Comparison of ENCODE assay signal across 9 cellular contexts in the genomic region with DNA sequence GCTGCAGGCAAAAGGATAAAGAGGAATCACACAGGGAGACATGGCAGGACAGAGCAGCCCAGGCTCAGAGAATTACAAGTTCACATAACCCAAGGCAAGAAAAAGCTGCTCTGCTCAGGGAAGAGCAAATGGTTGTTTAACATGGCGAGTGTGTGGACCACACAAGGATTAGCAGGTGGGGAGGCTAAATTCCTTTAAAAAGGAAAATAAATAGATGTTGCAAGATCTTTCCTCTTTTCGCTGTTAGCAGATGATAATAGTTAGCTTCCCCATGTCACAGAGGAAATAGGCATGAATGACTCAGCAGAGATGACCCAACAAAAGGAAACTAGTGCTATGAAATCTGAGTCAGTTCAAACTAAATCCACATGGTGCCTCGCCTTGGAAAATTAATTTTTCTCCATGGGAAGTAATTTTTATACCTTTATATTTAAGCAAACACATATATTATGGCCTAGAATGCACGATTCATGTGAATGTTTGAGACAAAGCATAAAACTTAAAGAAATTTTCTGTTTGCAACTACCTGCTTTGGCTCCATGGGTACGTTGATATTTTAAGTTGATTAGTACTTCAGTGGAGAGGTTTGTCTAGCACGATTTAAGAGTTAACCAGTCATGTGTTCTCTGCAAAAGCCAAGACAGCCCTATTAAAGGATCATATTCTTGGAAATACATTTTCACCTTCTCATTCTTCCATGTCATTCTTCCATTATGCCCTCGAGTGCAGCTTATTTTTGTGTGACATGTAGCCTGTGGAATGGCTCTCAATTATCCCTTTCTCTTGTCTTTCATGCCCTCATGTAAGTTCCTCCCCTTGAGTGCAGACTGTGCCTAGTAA. TPM values are rescaled to one million over a fixed set of nuclear protein-coding genes. Genes with fewer than 3 reads are reported as not detected.
DNase-seq lines count a peak whose midpoint lies in the region; ATAC-seq, FAIRE-seq and TF ChIP-seq lines count a peak whose summit lies in the region.
"Had no signal": no experiment of that assay in that cellular context is flagged by ENCODE, and none has a peak within 500 bp of the region (broad histone marks: within the 10 kb centered on the region; RNA-seq: fewer than 3 reads in every experiment).

No MANE protein-coding gene starts in this region.

- POLR2A ChIA-PET in Caco-2 (lab: Charles Lee): no interaction called here
- POLR2A ChIA-PET in K562 (lab: Yijun Ruan, JAX): no interaction called here

- in situ Hi-C loops in K562 (cut with MboI): no loop called here

- H3K4me3 ChIP-seq in Caco-2 (ENCODE audit: low read depth, low read length): no peak overlapping the region
- H3K4me3 ChIP-seq in K562: no peak overlapping the region
- no peak overlapping the region for H3K4me3 ChIP-seq in mesodermal cell (ENCODE audit: extremely low read depth, insufficient read depth, low read length, poor library complexity, severe bottlenecking)
- H3K4me3 ChIP-seq in Peyer's patch: no peak overlapping the region

- no peaks in the 10 kb centered on the region for H3K4me1 Mint-ChIP-seq in Caco-2 (ENCODE audit: low read depth, unreplicated experiment)

- peaks cover 10% of the 10 kb centered on the region for H3K9me3 Mint-ChIP-seq in Caco-2 (ENCODE audit: unreplicated experiment)

- TF ChIP-seq EP300 in K562 (IDR thresholded peaks at IDR 0.05; ENCODE audit: low read length): peak; percentile 89

- no peaks in the 10 kb centered on the region for H3K27me3 ChIP-seq in Caco-2 (replicated peaks; ENCODE audit: control insufficient read depth, insufficient read depth, low read length)
- no peaks in the 10 kb centered on the region for H3K27me3 ChIP-seq in K562 (ENCODE audit: control insufficient read depth in 2 of 2, insufficient read depth in 2 of 2, low read length in 2 of 2)
- H3K27me3 ChIP-seq in Peyer's patch: no peaks in the 10 kb centered on the region

- H3K27ac ChIP-seq in K562 (ENCODE audit: extremely low read depth, low read depth, low read length) (peak overlapping the region; percentile 81; the same call in 2 of the 3 replicates), mesodermal cell (ENCODE audit: low read depth, low read length, severe bottlenecking) (peak overlapping the region; percentile 77), Peyer's patch (no peak overlapping the region)

- ATAC-seq in K562: peak; percentile 86
- no peak for ATAC-seq in HG02798 (IDR thresholded peaks at IDR 0.05; ENCODE audit: poor library complexity, unreplicated experiment)

- H4K20me1 ChIP-seq in K562 (replicated peaks; ENCODE audit: control insufficient read depth, insufficient read depth, low read length): no peaks in the 10 kb centered on the region

- DNase-seq in Caco-2 (peak in 1 of 2 experiments; percentile 45), NCI-H187 (lab: John Stamatoyannopoulos, UW) (peak; percentile 19 to 48), K562 (ENCODE audit: extremely low read depth in 1 of 4, low spot score in 3 of 4) (peak; percentile 11 to 49 (median 28)), Peyer's patch (no peak), middle frontal gyrus (ENCODE audit: extremely low spot score, low spot score) (no peak), NCI-H1930 (lab: John Stamatoyannopoulos, UW) (no peak)
- DNase-seq: activated effector memory CD4-positive, alpha-beta T cell treated with Interleukin-2 at 50 U/mL for 16 hours had no signal

- H3K9me1 ChIP-seq in K562 (ENCODE audit: control insufficient read depth, insufficient read depth, low read length): no peaks in the 10 kb centered on the region

- H3K9ac ChIP-seq in K562 (ENCODE audit: insufficient read depth in 1 of 2, low read depth in 2 of 2, low read length in 2 of 2): no peak overlapping the region

- peaks cover 3% of the 10 kb centered on the region for H3K27me3 Mint-ChIP-seq in Caco-2 (ENCODE audit: insufficient read depth, unreplicated experiment)

- TF ChIP-seq RAD21 in K562 (CRISPR knock-in tag; conservative IDR thresholded peaks at IDR 0.05 in 1 of 2, IDR thresholded peaks at IDR 0.05 in 1 of 2): 0 out of 4 replicates have a peak, but pooled peaks of 1 of the 2 experiments have one; percentile 4

- CTCF ChIA-PET in Caco-2 (lab: Charles Lee): no interaction called here
- CTCF ChIA-PET in K562 (lab: Yijun Ruan, JAX; ENCODE audit: low intra/inter-chr PET ratio): interaction anchor here (0.6 kb wide), 1 partner anchor 18 kb away, joined by 3 read pairs; no protein-coding TSS in a partner anchor

- peak overlapping the region; percentile 76 for H2AFZ ChIP-seq in K562 (ENCODE audit: low read depth, low read length)

- H3K36me3 ChIP-seq in Caco-2 (ENCODE audit: control insufficient read depth, insufficient read depth, low read length) (no peaks in the 10 kb centered on the region), K562 (ENCODE audit: control insufficient read depth, insufficient read depth, low read length) (no peaks in the 10 kb centered on the region), mesodermal cell (ENCODE audit: control insufficient read depth, insufficient read depth, low read length) (no peaks in the 10 kb centered on the region), Peyer's patch (no peaks in the 10 kb centered on the region)

- TF ChIP-seq CTCF in Caco-2 (IDR thresholded peaks at IDR 0.05; ENCODE audit: insufficient read depth in 1 of 2, low read depth in 1 of 2, low read length in 1 of 2, severe bottlenecking in 1 of 2, unreplicated experiment in 1 of 2): no peak
- no peak for TF ChIP-seq CTCF in K562 (IDR thresholded peaks at IDR 0.05 in 2 of 3, conservative IDR thresholded peaks at IDR 0.05 in 1 of 3; ENCODE audit: insufficient read depth in 2 of 3, low read depth in 1 of 3, low read length in 3 of 3)
- TF ChIP-seq CTCF in Peyer's patch (IDR thresholded peaks at IDR 0.05): no peak

- no peaks in the 10 kb centered on the region for H3K79me2 ChIP-seq in K562 (ENCODE audit: control insufficient read depth, insufficient read depth, low read length)

- H3K4me3 Mint-ChIP-seq in Caco-2 (ENCODE audit: unreplicated experiment): no peak overlapping the region

- WGBS in K562 (ENCODE audit: insufficient coverage, low coverage, missing lambda C conversion rate): 4% methylated on average over 7 of the region's 7 CpGs
- WGBS in mesodermal cell (ENCODE audit: insufficient coverage in 2 of 2), 2 experiments: 91 to 100% methylated on average over 3 to 5 of the region's 7 CpGs

- no peaks in the 10 kb centered on the region for H3K36me3 Mint-ChIP-seq in Caco-2 (ENCODE audit: insufficient read depth, unreplicated experiment)

- H3K4me2 ChIP-seq in K562 (ENCODE audit: insufficient read depth, low read length): peak overlapping the region; percentile 63

- BruUV-seq in Caco-2 (replicated peaks; lab: Mats Ljungman, UMichigan) (no TSS peak), K562 (replicated peaks; lab: Mats Ljungman, UMichigan) (no TSS peak)

- H3K9me3 ChIP-seq in Caco-2: peaks cover 3% of the 10 kb centered on the region; the same call in 1 of the 2 replicates
- H3K9me3 ChIP-seq in K562 (replicated peaks; ENCODE audit: control insufficient read depth, insufficient read depth, low read depth, low read length): no peaks in the 10 kb centered on the region
- H3K9me3 ChIP-seq in mesodermal cell (ENCODE audit: control insufficient read depth, low read length): peaks cover 3% of the 10 kb centered on the region
- peaks cover 0 to 3% (median 0%) of the 10 kb centered on the region in 4 donors for H3K9me3 ChIP-seq in Peyer's patch

- intact Hi-C loops in Caco-2 (cut with micrococcal nuclease; ENCODE audit: unreplicated experiment): no loop called here
- intact Hi-C loops in K562 (cut with micrococcal nuclease): no loop called here

- peak; percentile 77 for FAIRE-seq in K562 (lab: Jason Lieb, UNC)

- peaks cover 8% of the 10 kb centered on the region; the same call in 1 of the 2 replicates for H3K4me1 ChIP-seq in Caco-2
- peaks cover 0 to 11% of the 10 kb centered on the region in 2 experiments; a peak in 3 of 5 replicates for H3K4me1 ChIP-seq in K562 (replicated peaks in 1 of 2; ENCODE audit: control insufficient read depth in 2 of 2, insufficient read depth in 2 of 2, low read length in 2 of 2)
- peaks cover 7% of the 10 kb centered on the region for H3K4me1 ChIP-seq in mesodermal cell (ENCODE audit: control insufficient read depth, insufficient read depth, low read length, poor library complexity, severe bottlenecking)
- no peaks in the 10 kb centered on the region for H3K4me1 ChIP-seq in Peyer's patch

- TF ChIP-seq POLR2A in K562 (conservative IDR thresholded peaks at IDR 0.05) (no peak), Peyer's patch (IDR thresholded peaks at IDR 0.05) (no peak)

- peak overlapping the region; percentile 43 for H3K27ac Mint-ChIP-seq in Caco-2 (ENCODE audit: unreplicated experiment)

RNA-seq across cellular contexts. Expression of gene FJX1, which starts 38.5 kb away (rescaled TPM):
- total RNA-seq in Caco-2 (2022) (12.0 and 14.4 TPM in 2 replicates), K562 (2014; rRNA removed) (2.0 and 2.9 TPM in 2 replicates), K562 (2014; rRNA removed; fragmentation: Illumina TruSeq; extraction: Trizol) (1.2 TPM in 2 replicates), K562 (2015; rRNA removed; fragmentation: Illumina TruSeq; extraction: Trizol) (0.72 and 1.1 TPM in 2 replicates), K562 (2021) (2.7 and 3.7 TPM in 2 replicates), Peyer's patch (not detected)
- 0.53 and 1.1 TPM in 2 replicates for total RNA-seq in K562 (2011; cell fraction: chromatin; rRNA removed; ENCODE audit: low replicate concordance)
- total RNA-seq in K562 (2011; cell fraction: nucleolus; rRNA removed): 1.4 and 2.8 TPM in 2 replicates
- 0.61 and 1.0 TPM in 2 replicates for total RNA-seq in K562 (2011; cell fraction: nucleoplasm; rRNA removed)
- polyA plus RNA-seq in K562 (2011; rRNA removed) (0.22 and 0.95 TPM in 2 replicates), K562 (2014; fragmentation: Illumina TruSeq; extraction: Trizol) (0.64 and 0.66 TPM in 2 replicates), K562 (2014; fragmentation: Nextera tagmentation; extraction: Ambion mirVana) (under 1 TPM; 0.10 to 0.38 TPM), K562 (2014; rRNA removed) (0.58 and 0.84 TPM in 2 replicates)
- polyA plus RNA-seq in K562 (2011; cell fraction: cytosol; rRNA removed): 0.19 and 2.6 TPM in 2 replicates
- 0.39 and 2.5 TPM in 2 replicates for polyA plus RNA-seq in K562 (2011; cell fraction: nucleus; rRNA removed)
- 0.58 and 2.0 TPM in 2 replicates for polyA plus RNA-seq in K562 (2012)
- polyA minus RNA-seq in K562 (2011; rRNA and poly(A)+ RNA removed): 0.09 and 0.32 TPM in 2 replicates
- 0.82 and 1.4 TPM in 2 replicates for polyA minus RNA-seq in K562 (2011; cell fraction: cytosol; rRNA and poly(A)+ RNA removed)
- polyA minus RNA-seq in K562 (2011; cell fraction: nucleus; rRNA and poly(A)+ RNA removed): 0.67 and 1.8 TPM in 2 replicates
- 48.8 TPM for polyA plus RNA-seq in mesodermal cell (2013, experiment 1 of 2)
- polyA plus RNA-seq in mesodermal cell (2013, experiment 2 of 2): 38.1 TPM

RNA-seq across cellular contexts. Expression of gene PAMR1, which starts 54.4 kb away (rescaled TPM):
- total RNA-seq in Caco-2 (2022) (12.9 and 17.9 TPM in 2 replicates), K562 (2014; rRNA removed) (not detected in 2 replicates), K562 (2014; rRNA removed; fragmentation: Illumina TruSeq; extraction: Trizol) (not detected in 2 replicates), K562 (2015; rRNA removed; fragmentation: Illumina TruSeq; extraction: Trizol) (not detected in 2 replicates), K562 (2021) (not detected in 2 replicates), Peyer's patch (10 to 100 TPM in 2 of 4 donors, 1 to 10 TPM in 2; 2.6 to 64.4 (median 9.5) TPM)
- total RNA-seq in K562 (2011; cell fraction: chromatin; rRNA removed; ENCODE audit: low replicate concordance): not detected in 2 replicates
- not detected in 2 replicates for total RNA-seq in K562 (2011; cell fraction: nucleolus; rRNA removed)
- not detected in 2 replicates for total RNA-seq in K562 (2011; cell fraction: nucleoplasm; rRNA removed)
- polyA plus RNA-seq in K562 (2011; rRNA removed) (not detected in 2 replicates), K562 (2014; fragmentation: Illumina TruSeq; extraction: Trizol) (not detected in 2 replicates), K562 (2014; fragmentation: Nextera tagmentation; extraction: Ambion mirVana) (not detected), K562 (2014; rRNA removed) (not detected in 2 replicates)
- not detected in 2 replicates for polyA plus RNA-seq in K562 (2011; cell fraction: cytosol; rRNA removed)
- polyA plus RNA-seq in K562 (2011; cell fraction: nucleus; rRNA removed): not detected in 2 replicates
- polyA plus RNA-seq in K562 (2012): not detected in 2 replicates
- polyA minus RNA-seq in K562 (2011; rRNA and poly(A)+ RNA removed): not detected in 2 replicates
- polyA minus RNA-seq in K562 (2011; cell fraction: cytosol; rRNA and poly(A)+ RNA removed): not detected in 2 replicates
- not detected in 2 replicates for polyA minus RNA-seq in K562 (2011; cell fraction: nucleus; rRNA and poly(A)+ RNA removed)
- 25.2 TPM for polyA plus RNA-seq in mesodermal cell (2013, experiment 1 of 2)
- 32.5 TPM for polyA plus RNA-seq in mesodermal cell (2013, experiment 2 of 2)

Comparison
In these comparisons a context has a peak if more than half of its experiments do, and no peak if none do; other contexts are left out.
1. DNase-seq: peak in NCI-H187 (2 of 2) and K562 (4 of 4); none in Peyer's patch (0 of 3), middle frontal gyrus (single experiment) and NCI-H1930 (0 of 2).
2. H3K27ac ChIP-seq: peak in K562 (single experiment) and mesodermal cell (single experiment); none in Peyer's patch (0 of 4).